1 cellular context compared by ENCODE assay signal in the genomic region with DNA sequence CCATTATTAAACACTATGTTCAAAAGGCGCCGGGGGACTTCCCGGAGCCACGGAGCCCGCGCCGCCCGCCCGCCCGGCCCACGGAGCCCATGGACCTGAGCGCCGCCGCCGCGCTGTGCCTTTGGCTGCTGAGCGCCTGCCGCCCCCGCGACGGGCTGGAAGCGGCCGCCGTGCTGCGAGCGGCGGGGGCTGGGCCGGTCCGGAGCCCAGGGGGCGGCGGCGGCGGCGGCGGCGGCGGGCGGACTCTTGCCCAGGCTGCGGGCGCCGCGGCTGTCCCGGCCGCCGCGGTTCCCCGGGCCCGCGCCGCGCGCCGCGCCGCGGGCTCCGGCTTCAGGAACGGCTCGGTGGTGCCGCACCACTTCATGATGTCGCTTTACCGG.
TF ChIP-seq lines count a peak whose summit lies in the region.

No MANE protein-coding gene starts in this region.

TF ChIP-seq in HepG2, 621 proteins besides CTCF, POLR2A, EP300 and RAD21 (continued from another document):
- TF ChIP-seq TAF1 (CRISPR knock-in tag; IDR thresholded peaks at IDR 0.05) = no peak
- no peak for TF ChIP-seq ZNF138 (CRISPR knock-in tag; IDR thresholded peaks at IDR 0.05; ENCODE audit: low read depth)
- no peak for TF ChIP-seq GLI4 (CRISPR knock-in tag; IDR thresholded peaks at IDR 0.05; ENCODE audit: borderline replicate concordance)
- TF ChIP-seq POLR2AphosphoS2 (IDR thresholded peaks at IDR 0.05; ENCODE audit: low read depth, low read length) = no peak
- TF ChIP-seq, protein P1, sequence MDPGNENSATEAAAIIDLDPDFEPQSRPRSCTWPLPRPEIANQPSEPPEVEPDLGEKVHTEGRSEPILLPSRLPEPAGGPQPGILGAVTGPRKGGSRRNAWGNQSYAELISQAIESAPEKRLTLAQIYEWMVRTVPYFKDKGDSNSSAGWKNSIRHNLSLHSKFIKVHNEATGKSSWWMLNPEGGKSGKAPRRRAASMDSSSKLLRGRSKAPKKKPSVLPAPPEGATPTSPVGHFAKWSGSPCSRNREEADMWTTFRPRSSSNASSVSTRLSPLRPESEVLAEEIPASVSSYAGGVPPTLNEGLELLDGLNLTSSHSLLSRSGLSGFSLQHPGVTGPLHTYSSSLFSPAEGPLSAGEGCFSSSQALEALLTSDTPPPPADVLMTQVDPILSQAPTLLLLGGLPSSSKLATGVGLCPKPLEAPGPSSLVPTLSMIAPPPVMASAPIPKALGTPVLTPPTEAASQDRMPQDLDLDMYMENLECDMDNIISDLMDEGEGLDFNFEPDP (CRISPR knock-in tag; conservative IDR thresholded peaks at IDR 0.05) = 0 out of 2 replicates have a peak, but pooled peaks have one; percentile 81
- TF ChIP-seq, protein P2, sequence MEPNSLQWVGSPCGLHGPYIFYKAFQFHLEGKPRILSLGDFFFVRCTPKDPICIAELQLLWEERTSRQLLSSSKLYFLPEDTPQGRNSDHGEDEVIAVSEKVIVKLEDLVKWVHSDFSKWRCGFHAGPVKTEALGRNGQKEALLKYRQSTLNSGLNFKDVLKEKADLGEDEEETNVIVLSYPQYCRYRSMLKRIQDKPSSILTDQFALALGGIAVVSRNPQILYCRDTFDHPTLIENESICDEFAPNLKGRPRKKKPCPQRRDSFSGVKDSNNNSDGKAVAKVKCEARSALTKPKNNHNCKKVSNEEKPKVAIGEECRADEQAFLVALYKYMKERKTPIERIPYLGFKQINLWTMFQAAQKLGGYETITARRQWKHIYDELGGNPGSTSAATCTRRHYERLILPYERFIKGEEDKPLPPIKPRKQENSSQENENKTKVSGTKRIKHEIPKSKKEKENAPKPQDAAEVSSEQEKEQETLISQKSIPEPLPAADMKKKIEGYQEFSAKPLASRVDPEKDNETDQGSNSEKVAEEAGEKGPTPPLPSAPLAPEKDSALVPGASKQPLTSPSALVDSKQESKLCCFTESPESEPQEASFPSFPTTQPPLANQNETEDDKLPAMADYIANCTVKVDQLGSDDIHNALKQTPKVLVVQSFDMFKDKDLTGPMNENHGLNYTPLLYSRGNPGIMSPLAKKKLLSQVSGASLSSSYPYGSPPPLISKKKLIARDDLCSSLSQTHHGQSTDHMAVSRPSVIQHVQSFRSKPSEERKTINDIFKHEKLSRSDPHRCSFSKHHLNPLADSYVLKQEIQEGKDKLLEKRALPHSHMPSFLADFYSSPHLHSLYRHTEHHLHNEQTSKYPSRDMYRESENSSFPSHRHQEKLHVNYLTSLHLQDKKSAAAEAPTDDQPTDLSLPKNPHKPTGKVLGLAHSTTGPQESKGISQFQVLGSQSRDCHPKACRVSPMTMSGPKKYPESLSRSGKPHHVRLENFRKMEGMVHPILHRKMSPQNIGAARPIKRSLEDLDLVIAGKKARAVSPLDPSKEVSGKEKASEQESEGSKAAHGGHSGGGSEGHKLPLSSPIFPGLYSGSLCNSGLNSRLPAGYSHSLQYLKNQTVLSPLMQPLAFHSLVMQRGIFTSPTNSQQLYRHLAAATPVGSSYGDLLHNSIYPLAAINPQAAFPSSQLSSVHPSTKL (CRISPR knock-in tag; IDR thresholded peaks at IDR 0.05) = no peak
- TF ChIP-seq ZNF75D (CRISPR knock-in tag; IDR thresholded peaks at IDR 0.05; ENCODE audit: borderline replicate concordance) = no peak
- TF ChIP-seq, protein P3, sequence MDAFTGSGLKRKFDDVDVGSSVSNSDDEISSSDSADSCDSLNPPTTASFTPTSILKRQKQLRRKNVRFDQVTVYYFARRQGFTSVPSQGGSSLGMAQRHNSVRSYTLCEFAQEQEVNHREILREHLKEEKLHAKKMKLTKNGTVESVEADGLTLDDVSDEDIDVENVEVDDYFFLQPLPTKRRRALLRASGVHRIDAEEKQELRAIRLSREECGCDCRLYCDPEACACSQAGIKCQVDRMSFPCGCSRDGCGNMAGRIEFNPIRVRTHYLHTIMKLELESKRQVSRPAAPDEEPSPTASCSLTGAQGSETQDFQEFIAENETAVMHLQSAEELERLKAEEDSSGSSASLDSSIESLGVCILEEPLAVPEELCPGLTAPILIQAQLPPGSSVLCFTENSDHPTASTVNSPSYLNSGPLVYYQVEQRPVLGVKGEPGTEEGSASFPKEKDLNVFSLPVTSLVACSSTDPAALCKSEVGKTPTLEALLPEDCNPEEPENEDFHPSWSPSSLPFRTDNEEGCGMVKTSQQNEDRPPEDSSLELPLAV (CRISPR knock-in tag; conservative IDR thresholded peaks at IDR 0.05; ENCODE audit: low read depth) = no peak
- TF ChIP-seq ZNF329 (CRISPR knock-in tag; IDR thresholded peaks at IDR 0.05; ENCODE audit: low read depth) = peak; percentile 9; the same call in 1 of the 2 replicates
